In genomic region chr14:52043690-52044089, GRCh38 we compare ENCODE assay signal across 8 cellular contexts. TPM values are rescaled to one million over a fixed set of nuclear protein-coding genes. Genes with fewer than 3 reads are reported as not detected.
DNase-seq lines count a peak whose midpoint lies in the region; ATAC-seq and TF ChIP-seq lines count a peak whose summit lies in the region.

No MANE protein-coding gene starts in this region.

- H3K4me3 Mint-ChIP-seq in activated CD4-positive, alpha-beta memory T cell treated with anti-CD3 and anti-CD28 coated beads for 36 hours, result no peak overlapping the region

- H3K4me3 ChIP-seq in gastroesophageal sphincter, result no peak overlapping the region

- in situ Hi-C loops in KBM-7 (cut with MboI; ENCODE audit: low pct_unique_long_range_greater_than_20kb, low sequenced_read_pairs), result no loop called here

- no peaks in the 10 kb centered on the region for H3K9me3 ChIP-seq in gastroesophageal sphincter

- peaks cover 0 to 39% of the 10 kb centered on the region in 2 donors for H3K36me3 ChIP-seq in gastroesophageal sphincter

- peaks cover 14% of the 10 kb centered on the region for H3K4me1 Mint-ChIP-seq in activated CD4-positive, alpha-beta memory T cell treated with anti-CD3 and anti-CD28 coated beads for 36 hours (ENCODE audit: low read depth)

- CTCF ChIA-PET in activated CD4-positive, alpha-beta memory T cell treated with anti-CD3 and anti-CD28 coated beads for 36 hours (lab: Charles Lee), result interaction anchor here (0.6 to 3.4 kb wide), 12 partner anchors 8 to 263 kb away, joined by 3 to 10 read pairs (median 3); no protein-coding TSS in a partner anchor

- no peaks in the 10 kb centered on the region for H3K27me3 ChIP-seq in gastroesophageal sphincter

- no peak for TF ChIP-seq POLR2A in gastroesophageal sphincter (IDR thresholded peaks at IDR 0.05)

- no peak for TF ChIP-seq EP300 in gastroesophageal sphincter (IDR thresholded peaks at IDR 0.05)

- H3K27ac ChIP-seq in gastroesophageal sphincter, result peak overlapping the region; percentile 16 to 90 (median 80)

- peak; percentile 63 for DNase-seq in Daoy (ENCODE audit: low read depth)
- peak; percentile 53 for DNase-seq in KBM-7
- DNase-seq in activated CD4-positive, alpha-beta memory T cell treated with anti-CD3 and anti-CD28 coated beads for 36 hours, result peak; percentile 57
- DNase-seq in stimulated activated CD4-positive, alpha-beta T cell treated with anti-CD3 and anti-CD28 coated beads, Interleukin-4, amount 100 ng/mL, for 48 hours (ENCODE audit: low read depth in 2 of 2), result peak; percentile 27 to 34

- ATAC-seq in gastroesophageal sphincter (no peak), GM21786 (IDR thresholded peaks at IDR 0.05; ENCODE audit: unreplicated experiment) (no peak), GM21717 (IDR thresholded peaks at IDR 0.05; ENCODE audit: unreplicated experiment) (no peak), GM21528 (IDR thresholded peaks at IDR 0.05; ENCODE audit: low FRiP score, unreplicated experiment) (no peak)

- H3K27ac Mint-ChIP-seq in activated CD4-positive, alpha-beta memory T cell treated with anti-CD3 and anti-CD28 coated beads for 36 hours, result no peak overlapping the region

- intact Hi-C loops in activated CD4-positive, alpha-beta memory T cell treated with anti-CD3 and anti-CD28 coated beads for 36 hours (cut with micrococcal nuclease), result loop anchor here (5.0 kb wide), 1 partner anchor 229 kb away; no protein-coding TSS in a partner anchor

- peaks cover 3% of the 10 kb centered on the region for H3K27me3 Mint-ChIP-seq in activated CD4-positive, alpha-beta memory T cell treated with anti-CD3 and anti-CD28 coated beads for 36 hours

- POLR2A ChIA-PET in activated CD4-positive, alpha-beta memory T cell treated with anti-CD3 and anti-CD28 coated beads for 36 hours (lab: Charles Lee), result no interaction called here

- H3K4me1 ChIP-seq in gastroesophageal sphincter, result peaks cover 26 to 72% (median 36%) of the 10 kb centered on the region in 3 donors

- 79 to 83% methylated on average over 1 to 2 of the region's 5 CpGs for WGBS in gastroesophageal sphincter (ENCODE audit: low coverage in 1 of 2), 2 donors

- H3K36me3 Mint-ChIP-seq in activated CD4-positive, alpha-beta memory T cell treated with anti-CD3 and anti-CD28 coated beads for 36 hours, result no peaks in the 10 kb centered on the region

- no peaks in the 10 kb centered on the region for H3K9me3 Mint-ChIP-seq in activated CD4-positive, alpha-beta memory T cell treated with anti-CD3 and anti-CD28 coated beads for 36 hours

- TF ChIP-seq CTCF in gastroesophageal sphincter (IDR thresholded peaks at IDR 0.05), result peak; percentile 27 to 70 (median 38)

RNA-seq across cellular contexts. Expression of gene NID2, which starts 25.2 kb away (rescaled TPM):
- total RNA-seq in Daoy (2014; rRNA removed; shearing (Covaris generic)), result 6.4 and 9.9 TPM in 2 replicates
- not detected for total RNA-seq in activated CD4-positive, alpha-beta memory T cell treated with anti-CD3 and anti-CD28 coated beads for 36 hours
- 10 to 100 TPM; 35.0 to 71.9 (median 63.3) TPM for total RNA-seq in gastroesophageal sphincter

RNA-seq across cellular contexts. Expression of gene RTRAF, which starts 54.3 kb away (rescaled TPM):
- 199 and 233 TPM in 2 replicates for total RNA-seq in Daoy (2014; rRNA removed; shearing (Covaris generic))
- total RNA-seq in activated CD4-positive, alpha-beta memory T cell treated with anti-CD3 and anti-CD28 coated beads for 36 hours, result 100 to 1,000 TPM; 222 to 238 TPM
- total RNA-seq in gastroesophageal sphincter, result 100 to 1,000 TPM in 1 of 4 donors, 10 to 100 TPM in 3; 72.2 to 109 (median 84.7) TPM
